8 cellular contexts compared by ENCODE assay signal in genomic region chr2:37877457-37878315, GRCh38. TPM values are rescaled to one million over a fixed set of nuclear protein-coding genes. Genes with fewer than 3 reads are reported as not detected.
A peak's percentile ranks its signal among the peaks of the same experiment; 100 is the strongest.
DNase-seq lines count a peak whose midpoint lies in the region; ATAC-seq and TF ChIP-seq lines count a peak whose summit lies in the region.

No MANE protein-coding gene starts in this region.

- no peak overlapping the region for H3K9ac ChIP-seq in parathyroid adenoma

- H3K4me1 ChIP-seq in CD8-positive, alpha-beta T cell (ENCODE audit: insufficient read depth, low read length) = no peaks in the 10 kb centered on the region
- H3K4me1 ChIP-seq in parathyroid adenoma = peaks cover 4% of the 10 kb centered on the region

- no peak overlapping the region for H3K27ac Mint-ChIP-seq in CD8-positive, alpha-beta T cell
- H3K27ac Mint-ChIP-seq in WTC11 = no peak overlapping the region

- CTCF ChIA-PET in CD8-positive, alpha-beta T cell (lab: Charles Lee) = interaction anchor here (0.5 to 8.8 kb wide), 68 partner anchors 11 to 1098 kb away, joined by 3 to 214 read pairs (median 4); no protein-coding TSS in a partner anchor
- CTCF ChIA-PET in WTC11 (lab: Charles Lee) = interaction anchor here (0.5 to 4.8 kb wide), 89 partner anchors 9 to 696 kb away, joined by 3 to 111 read pairs (median 4); partner anchors contain the start of genes QPCT and RMDN2

- H3K9me3 Mint-ChIP-seq in CD8-positive, alpha-beta T cell = no peaks in the 10 kb centered on the region
- H3K9me3 Mint-ChIP-seq in WTC11 = no peaks in the 10 kb centered on the region

- no peak overlapping the region for H3K4me3 Mint-ChIP-seq in CD8-positive, alpha-beta T cell
- H3K4me3 Mint-ChIP-seq in WTC11 = no peak overlapping the region

- peak in 1 of 7 experiments; percentile 39 for DNase-seq in CD8-positive, alpha-beta T cell
- DNase-seq in NCI-H2081 (lab: John Stamatoyannopoulos, UW) (peak; percentile 75 to 78), WTC11 (ENCODE audit: low spot score) (no peak), germinal center (ENCODE audit: low spot score) (peak; percentile 47), HK-2 (ENCODE audit: unreplicated experiment) (no peak)

- H3K4me3 ChIP-seq in CD8-positive, alpha-beta T cell (ENCODE audit: low read depth, low read length) = no peak overlapping the region
- H3K4me3 ChIP-seq in parathyroid adenoma (ENCODE audit: low read depth, low read length) = no peak overlapping the region

- H3K9me3 ChIP-seq in CD8-positive, alpha-beta T cell (ENCODE audit: low read length) = no peaks in the 10 kb centered on the region
- no peaks in the 10 kb centered on the region for H3K9me3 ChIP-seq in parathyroid adenoma (ENCODE audit: control insufficient read depth, low read length)

- H3K36me3 ChIP-seq in CD8-positive, alpha-beta T cell (ENCODE audit: insufficient read depth, low read length) = no peaks in the 10 kb centered on the region
- no peaks in the 10 kb centered on the region for H3K36me3 ChIP-seq in parathyroid adenoma (ENCODE audit: control insufficient read depth, insufficient read depth, low read length)

- peak; percentile 63 for ATAC-seq in CD8-positive, alpha-beta T cell
- ATAC-seq in GM19025 (IDR thresholded peaks at IDR 0.05; ENCODE audit: low read depth, unreplicated experiment) = peak; percentile 44
- peak; percentile 34 for ATAC-seq in WTC11
- ATAC-seq in GM21737 (IDR thresholded peaks at IDR 0.05; ENCODE audit: unreplicated experiment) = no peak

- H3K4me2 ChIP-seq in parathyroid adenoma (ENCODE audit: low read length) = no peak overlapping the region

- no peaks in the 10 kb centered on the region for H3K79me2 ChIP-seq in parathyroid adenoma

- peaks cover 21% of the 10 kb centered on the region for H3K27me3 Mint-ChIP-seq in CD8-positive, alpha-beta T cell (ENCODE audit: low read depth)
- peaks cover 8% of the 10 kb centered on the region; the same call in 1 of the 2 replicates for H3K27me3 Mint-ChIP-seq in WTC11 (ENCODE audit: low read depth)

- H3K4me1 Mint-ChIP-seq in CD8-positive, alpha-beta T cell (ENCODE audit: low read depth) = peaks cover 2% of the 10 kb centered on the region
- H3K4me1 Mint-ChIP-seq in WTC11 = peaks cover 34% of the 10 kb centered on the region

- no peaks in the 10 kb centered on the region for H3K36me3 Mint-ChIP-seq in CD8-positive, alpha-beta T cell
- no peaks in the 10 kb centered on the region for H3K36me3 Mint-ChIP-seq in WTC11

- peak; percentile 82 for TF ChIP-seq CTCF in CD8-positive, alpha-beta T cell (IDR thresholded peaks at IDR 0.05)
- TF ChIP-seq CTCF in WTC11 (IDR thresholded peaks at IDR 0.05) = peak; percentile 64
- peak; percentile 70 for TF ChIP-seq CTCF in parathyroid adenoma (IDR thresholded peaks at IDR 0.05)

- peak overlapping the region; percentile 20 for H2AFZ ChIP-seq in parathyroid adenoma

- POLR2A ChIA-PET in CD8-positive, alpha-beta T cell (lab: Charles Lee) = interaction anchor here (0.7 to 2.6 kb wide), 2 partner anchors 244 to 482 kb away, joined by 3 to 8 read pairs; no protein-coding TSS in a partner anchor
- POLR2A ChIA-PET in WTC11 (lab: Charles Lee) = no interaction called here

- no peaks in the 10 kb centered on the region for H3K27me3 ChIP-seq in CD8-positive, alpha-beta T cell (ENCODE audit: insufficient read depth, low read length)
- H3K27me3 ChIP-seq in parathyroid adenoma (ENCODE audit: control insufficient read depth, insufficient read depth, low read length) = no peaks in the 10 kb centered on the region

- intact Hi-C loops in CD8-positive, alpha-beta T cell (cut with DNase I, micrococcal nuclease) = loop anchor here (1.0 to 10.0 kb wide), 6 partner anchors 45 to 1097 kb away; no protein-coding TSS in a partner anchor

- H3K27ac ChIP-seq in CD8-positive, alpha-beta T cell (ENCODE audit: low read depth, low read length) = no peak overlapping the region
- no peak overlapping the region for H3K27ac ChIP-seq in parathyroid adenoma

TF ChIP-seq in WTC11, 78 proteins besides CTCF, POLR2A, EP300 and RAD21:
- TF ChIP-seq NR2C2 (CRISPR knock-in tag; IDR thresholded peaks at IDR 0.05) = no peak
- no peak for TF ChIP-seq ZNF416 (CRISPR knock-in tag; IDR thresholded peaks at IDR 0.05)
- TF ChIP-seq FOXJ3 (CRISPR knock-in tag; IDR thresholded peaks at IDR 0.05; ENCODE audit: borderline replicate concordance) = no peak
- no peak for TF ChIP-seq ZNF219 (CRISPR knock-in tag; IDR thresholded peaks at IDR 0.05; ENCODE audit: borderline replicate concordance)
- TF ChIP-seq TCF7 (CRISPR knock-in tag; IDR thresholded peaks at IDR 0.05; ENCODE audit: low read depth) = no peak
- TF ChIP-seq PRDM15 (CRISPR knock-in tag; IDR thresholded peaks at IDR 0.05) = no peak
- no peak for TF ChIP-seq ZNF423 (CRISPR knock-in tag; IDR thresholded peaks at IDR 0.05)
- TF ChIP-seq FOXP4 (CRISPR knock-in tag; IDR thresholded peaks at IDR 0.05) = no peak

RNA-seq across cellular contexts. Expression of gene RMDN2, which starts 47.4 kb away (rescaled TPM):
- total RNA-seq in CD8-positive, alpha-beta T cell = 1 to 10 TPM; 3.4 to 3.9 TPM
- 3.0 to 4.3 TPM (median 3.5 TPM) in 3 replicates for total RNA-seq in WTC11 (2021)

Comparison
In these comparisons a context has a peak if more than half of its experiments do, and no peak if none do; other contexts are left out.
1. DNase-seq: peak in NCI-H2081 (2 of 2) and germinal center (single experiment); none in WTC11 (single experiment) and HK-2 (single experiment).
2. Peak in every context shown above with its lines, with median percentiles within 50 percentile points of each other: CTCF ChIP-seq.